Comparison of ENCODE assay signal across 33 cellular contexts in genomic region chr19:39993605-39994004, GRCh38. TPM values are rescaled to one million over a fixed set of nuclear protein-coding genes. Genes with fewer than 3 reads are reported as not detected.
DNase-seq lines count a peak whose midpoint lies in the region; ATAC-seq, FAIRE-seq and TF ChIP-seq lines count a peak whose summit lies in the region.
"Had no signal": no experiment of that assay in that cellular context is flagged by ENCODE, and none has a peak within 500 bp of the region (broad histone marks: within the 10 kb centered on the region; RNA-seq: fewer than 3 reads in every experiment).

No MANE protein-coding gene starts in this region.

- TF ChIP-seq POLR2A in A549 (IDR thresholded peaks at IDR 0.05; ENCODE audit: low read length) (no peak), K562 (conservative IDR thresholded peaks at IDR 0.05) (no peak)

- CTCF ChIA-PET in A549 (lab: Yijun Ruan, JAX): interaction anchor here (0.5 to 1.7 kb wide), 4 partner anchors 23 to 201 kb away, joined by 3 to 10 read pairs (median 4); partner anchors contain the start of gene PSMC4
- CTCF ChIA-PET in HEK293 (lab: Yijun Ruan, JAX): interaction anchor here (0.8 kb wide), 1 partner anchor 151 kb away, joined by 5 read pairs; no protein-coding TSS in a partner anchor
- CTCF ChIA-PET in K562 (lab: Yijun Ruan, JAX; ENCODE audit: low intra/inter-chr PET ratio): no interaction called here

- H4K20me1 ChIP-seq in K562 (replicated peaks; ENCODE audit: control insufficient read depth, insufficient read depth, low read length): no peaks in the 10 kb centered on the region

- no TSS peak for BruUV-seq in K562 (replicated peaks; lab: Mats Ljungman, UMichigan)

- WGBS in A549 (ENCODE audit: missing lambda C conversion rate): 91% methylated on average over 1 of the region's 1 CpG
- WGBS in K562 (ENCODE audit: insufficient coverage, low coverage, missing lambda C conversion rate): 79% methylated on average over 1 of the region's 1 CpG

- no peak for TF ChIP-seq CTCF in A549 (IDR thresholded peaks at IDR 0.05)
- TF ChIP-seq CTCF in HEK293 (tag by site-specific recombination; IDR thresholded peaks at IDR 0.05): no peak
- TF ChIP-seq CTCF in K562 (IDR thresholded peaks at IDR 0.05 in 2 of 3, conservative IDR thresholded peaks at IDR 0.05 in 1 of 3; ENCODE audit: insufficient read depth in 2 of 3, low read depth in 1 of 3, low read length in 3 of 3): no peak

- POLR2A ChIA-PET in A549 (lab: Yijun Ruan, JAX): no interaction called here
- POLR2A ChIA-PET in HEK293 (lab: Yijun Ruan, JAX): interaction anchor here (1.0 kb wide), 1 partner anchor 23 kb away, joined by 3 read pairs; no protein-coding TSS in a partner anchor
- POLR2A ChIA-PET in K562 (lab: Yijun Ruan, JAX): interaction anchor here (0.7 kb wide), 1 partner anchor 709 kb away, joined by 3 read pairs; no protein-coding TSS in a partner anchor

- FAIRE-seq in A549 (lab: Jason Lieb, UNC): peak; percentile 51
- FAIRE-seq in K562 (lab: Jason Lieb, UNC): no peak
- FAIRE-seq: A204.1, D721Med had no signal

- H3K4me1 ChIP-seq in A549 (peaks cover 11% of the 10 kb centered on the region; the same call in 2 of the 3 replicates), HEK293 (ENCODE audit: control insufficient read depth, insufficient read depth, low read length) (peaks cover 9% of the 10 kb centered on the region), K562 (replicated peaks in 1 of 2; ENCODE audit: control insufficient read depth in 2 of 2, insufficient read depth in 2 of 2, low read length in 2 of 2) (peaks cover 4 to 12% of the 10 kb centered on the region in 2 experiments; a peak in 3 of 5 replicates)
- H3K4me1 ChIP-seq: BE2C, Caco-2 had no signal

- H3K36me3 ChIP-seq in HEK293 (ENCODE audit: control insufficient read depth in 2 of 2, insufficient read depth in 1 of 2, low read length in 2 of 2): peaks cover 0 to 25% of the 10 kb centered on the region in 2 experiments; a peak in 2 of 3 replicates
- no peaks in the 10 kb centered on the region for H3K36me3 ChIP-seq in K562 (ENCODE audit: control insufficient read depth, insufficient read depth, low read length)
- H3K36me3 ChIP-seq: BE2C had no signal

- H3K4me3 ChIP-seq in A549 (no peak overlapping the region), HEK293 (ENCODE audit: low read depth, low read length) (no peak overlapping the region), K562 (no peak overlapping the region)
- H3K4me3 ChIP-seq: BLaER1 had no signal

- H3K9ac ChIP-seq in K562 (ENCODE audit: insufficient read depth in 1 of 2, low read depth in 2 of 2, low read length in 2 of 2): no peak overlapping the region
- H3K9ac ChIP-seq: BLaER1; BLaER1 treated with 17β-estradiol and CSF1 and Interleukin-3, amounts not matched to agents 10 nM and 100 nM had no signal

- intact Hi-C loops in K562 (cut with micrococcal nuclease): no loop called here

- H3K4me2 ChIP-seq in A549: no peak overlapping the region
- H3K4me2 ChIP-seq in K562 (ENCODE audit: insufficient read depth, low read length): no peak overlapping the region
- H3K4me2 ChIP-seq: BLaER1; BLaER1 treated with 17β-estradiol and CSF1 and Interleukin-3, amounts not matched to agents 10 nM and 100 nM had no signal

- peaks cover 38% of the 10 kb centered on the region for H3K9me3 ChIP-seq in A549
- peaks cover 8% of the 10 kb centered on the region; the same call in 1 of the 2 replicates for H3K9me3 ChIP-seq in HEK293 (ENCODE audit: control insufficient read depth, insufficient read depth, low read depth, low read length)
- H3K9me3 ChIP-seq in K562 (replicated peaks; ENCODE audit: control insufficient read depth, insufficient read depth, low read depth, low read length): peaks cover 2% of the 10 kb centered on the region
- H3K9me3 ChIP-seq: BE2C had no signal

- DNase-seq in A549 (ENCODE audit: low read depth in 1 of 2, low spot score in 1 of 2) (no peak), K562 (ENCODE audit: extremely low read depth in 1 of 4, low spot score in 3 of 4) (no peak), KBM-7 (no peak), DMS 273 (lab: John Stamatoyannopoulos, UW; ENCODE audit: unreplicated experiment) (no peak)
- DNase-seq: 8988T; ACHN; AML-193; BE2C; C1 segment of cervical spinal cord; Caco-2; Calu3; CD4-positive, alpha-beta memory T cell; CD4-positive, alpha-beta T cell; CD4-positive, CD25-positive, alpha-beta regulatory T cell; CD8-positive, alpha-beta memory T cell; CD8-positive, alpha-beta T cell; COR-L47; DMS 273 treated with DMSO at 0.1 percent for 48 hours; DMS153; DMS53; DMS79; DMS79 treated with DMSO at 0.1 percent for 48 hours; DND-41; EL had no signal

- H3K9me1 ChIP-seq in K562 (ENCODE audit: control insufficient read depth, insufficient read depth, low read length): no peaks in the 10 kb centered on the region

- ATAC-seq in A549 (no peak), K562 (no peak), GM21528 (IDR thresholded peaks at IDR 0.05; ENCODE audit: low FRiP score, unreplicated experiment) (no peak)
- ATAC-seq: CD8-positive, alpha-beta T cell had no signal

- peaks cover 28% of the 10 kb centered on the region for H3K79me2 ChIP-seq in K562 (ENCODE audit: control insufficient read depth, insufficient read depth, low read length)

- no peaks in the 10 kb centered on the region for H3K27me3 ChIP-seq in K562 (ENCODE audit: control insufficient read depth in 2 of 2, insufficient read depth in 2 of 2, low read length in 2 of 2)
- H3K27me3 ChIP-seq: BE2C; BLaER1; BLaER1 treated with 17β-estradiol and CSF1 and Interleukin-3, amounts not matched to agents 10 nM and 100 nM had no signal

- H2AFZ ChIP-seq in K562 (ENCODE audit: low read depth, low read length): no peak overlapping the region

- in situ Hi-C loops in K562 (cut with MboI) (no loop called here), KBM-7 (cut with MboI; ENCODE audit: low pct_unique_long_range_greater_than_20kb, low sequenced_read_pairs) (no loop called here)

- TF ChIP-seq RAD21 in A549 (conservative IDR thresholded peaks at IDR 0.05 in 1 of 2, IDR thresholded peaks at IDR 0.05 in 1 of 2): no peak
- TF ChIP-seq RAD21 in K562 (CRISPR knock-in tag; conservative IDR thresholded peaks at IDR 0.05 in 1 of 2, IDR thresholded peaks at IDR 0.05 in 1 of 2): no peak

- H3K27ac ChIP-seq in A549 (no peak overlapping the region), HEK293 (ENCODE audit: extremely low read depth, low read depth, low read length) (no peak overlapping the region), K562 (ENCODE audit: extremely low read depth, low read depth, low read length) (no peak overlapping the region)
- H3K27ac ChIP-seq: 22Rv1; BLaER1; BLaER1 treated with 17β-estradiol and CSF1 and Interleukin-3, amounts not matched to agents 10 nM and 100 nM; C4-2B had no signal

- TF ChIP-seq EP300 in A549 (IDR thresholded peaks at IDR 0.05) (no peak), K562 (IDR thresholded peaks at IDR 0.05; ENCODE audit: low read length) (no peak)

RNA-seq across cellular contexts. Expression of gene ZNF546, which starts 3.3 kb away (rescaled TPM):
- polyA plus RNA-seq in A549 (2011; rRNA removed) (6.0 and 6.4 TPM in 2 replicates), A549 (2017; fragmentation: RNase III; extraction: RNeasy Plus Mini Kit Qiagen cat#74134 plus additional on column Dnase treatment) (3.1 to 3.8 TPM (median 3.7 TPM) in 3 replicates), K562 (2011; rRNA removed) (2.7 and 3.0 TPM in 2 replicates), K562 (2014; fragmentation: Illumina TruSeq; extraction: Trizol) (1.4 and 2.2 TPM in 2 replicates), K562 (2014; fragmentation: Nextera tagmentation; extraction: Ambion mirVana) (1 to 10 TPM; 1.7 to 2.2 TPM), K562 (2014; rRNA removed) (0.73 and 2.4 TPM in 2 replicates)
- 0.78 and 0.95 TPM in 2 replicates for polyA plus RNA-seq in A549 (2012; cell fraction: cytosol; rRNA removed)
- polyA plus RNA-seq in A549 (2012; cell fraction: nucleus; rRNA removed): 0.93 and 0.97 TPM in 2 replicates
- polyA minus RNA-seq in A549 (2011; rRNA and poly(A)+ RNA removed): 8.5 and 13.3 TPM in 2 replicates
- 9.2 and 22.4 TPM in 2 replicates for total RNA-seq in K562 (2011; cell fraction: chromatin; rRNA removed; ENCODE audit: low replicate concordance)
- total RNA-seq in K562 (2011; cell fraction: nucleolus; rRNA removed): 2.3 and 9.7 TPM in 2 replicates
- 8.6 and 9.7 TPM in 2 replicates for total RNA-seq in K562 (2011; cell fraction: nucleoplasm; rRNA removed)
- total RNA-seq in K562 (2014; rRNA removed) (1.1 and 2.2 TPM in 2 replicates), K562 (2014; rRNA removed; fragmentation: Illumina TruSeq; extraction: Trizol) (5.1 and 5.3 TPM in 2 replicates), K562 (2015; rRNA removed; fragmentation: Illumina TruSeq; extraction: Trizol) (3.0 and 4.3 TPM in 2 replicates), K562 (2021) (3.5 and 3.6 TPM in 2 replicates)
- polyA plus RNA-seq in K562 (2011; cell fraction: cytosol; rRNA removed): 0.74 and 0.91 TPM in 2 replicates
- polyA plus RNA-seq in K562 (2011; cell fraction: nucleus; rRNA removed): 2.4 and 2.9 TPM in 2 replicates
- polyA plus RNA-seq in K562 (2012): 1.4 and 1.6 TPM in 2 replicates
- polyA minus RNA-seq in K562 (2011; rRNA and poly(A)+ RNA removed): 8.3 and 15.2 TPM in 2 replicates
- 3.0 and 3.1 TPM in 2 replicates for polyA minus RNA-seq in K562 (2011; cell fraction: cytosol; rRNA and poly(A)+ RNA removed)
- polyA minus RNA-seq in K562 (2011; cell fraction: nucleus; rRNA and poly(A)+ RNA removed): 5.8 and 11.4 TPM in 2 replicates

RNA-seq across cellular contexts. Expression of gene PSMC4, which starts 22.6 kb away (rescaled TPM):
- polyA plus RNA-seq in A549 (2011; rRNA removed): 192 and 208 TPM in 2 replicates
- polyA plus RNA-seq in A549 (2012; cell fraction: cytosol; rRNA removed): 371 and 460 TPM in 2 replicates
- polyA plus RNA-seq in A549 (2012; cell fraction: nucleus; rRNA removed): 457 and 591 TPM in 2 replicates
- 276 to 295 TPM (median 284 TPM) in 3 replicates for polyA plus RNA-seq in A549 (2017; fragmentation: RNase III; extraction: RNeasy Plus Mini Kit Qiagen cat#74134 plus additional on column Dnase treatment)
- polyA minus RNA-seq in A549 (2011; rRNA and poly(A)+ RNA removed): 147 and 219 TPM in 2 replicates
- 46.0 and 82.3 TPM in 2 replicates for total RNA-seq in K562 (2011; cell fraction: chromatin; rRNA removed; ENCODE audit: low replicate concordance)
- total RNA-seq in K562 (2011; cell fraction: nucleolus; rRNA removed): 49.2 and 65.9 TPM in 2 replicates
- 40.1 and 50.1 TPM in 2 replicates for total RNA-seq in K562 (2011; cell fraction: nucleoplasm; rRNA removed)
- total RNA-seq in K562 (2014; rRNA removed): 142 and 187 TPM in 2 replicates
- total RNA-seq in K562 (2014; rRNA removed; fragmentation: Illumina TruSeq; extraction: Trizol): 104 and 115 TPM in 2 replicates
- 139 and 143 TPM in 2 replicates for total RNA-seq in K562 (2015; rRNA removed; fragmentation: Illumina TruSeq; extraction: Trizol)
- total RNA-seq in K562 (2021): 146 and 150 TPM in 2 replicates
- polyA plus RNA-seq in K562 (2011; rRNA removed): 45.9 and 69.6 TPM in 2 replicates
- 53.9 and 128 TPM in 2 replicates for polyA plus RNA-seq in K562 (2011; cell fraction: cytosol; rRNA removed)
- 93.8 and 118 TPM in 2 replicates for polyA plus RNA-seq in K562 (2011; cell fraction: nucleus; rRNA removed)
- polyA plus RNA-seq in K562 (2012): 138 and 171 TPM in 2 replicates
- 171 and 192 TPM in 2 replicates for polyA plus RNA-seq in K562 (2014; fragmentation: Illumina TruSeq; extraction: Trizol)
- polyA plus RNA-seq in K562 (2014; fragmentation: Nextera tagmentation; extraction: Ambion mirVana): 100 to 1,000 TPM; 380 to 475 TPM
- 97.0 and 102 TPM in 2 replicates for polyA plus RNA-seq in K562 (2014; rRNA removed)
- 26.7 and 28.2 TPM in 2 replicates for polyA minus RNA-seq in K562 (2011; rRNA and poly(A)+ RNA removed)
- polyA minus RNA-seq in K562 (2011; cell fraction: cytosol; rRNA and poly(A)+ RNA removed): 57.7 and 66.1 TPM in 2 replicates
- 21.8 and 31.1 TPM in 2 replicates for polyA minus RNA-seq in K562 (2011; cell fraction: nucleus; rRNA and poly(A)+ RNA removed)

RNA-seq across cellular contexts. Expression of gene FCGBP, which starts 59.2 kb away (rescaled TPM):
- polyA plus RNA-seq in A549 (2011; rRNA removed) (1.4 and 2.8 TPM in 2 replicates), A549 (2017; fragmentation: RNase III; extraction: RNeasy Plus Mini Kit Qiagen cat#74134 plus additional on column Dnase treatment) (0.61 to 0.74 TPM (median 0.62 TPM) in 3 replicates), K562 (2011; rRNA removed) (0.04 and 0.13 TPM in 2 replicates), K562 (2014; fragmentation: Illumina TruSeq; extraction: Trizol) (0.01 TPM in 2 replicates), K562 (2014; fragmentation: Nextera tagmentation; extraction: Ambion mirVana) (not detected), K562 (2014; rRNA removed) (0.03 TPM in 1 of 2 replicates, not detected in the other)
- polyA plus RNA-seq in A549 (2012; cell fraction: cytosol; rRNA removed): 0.66 and 0.70 TPM in 2 replicates
- 3.4 and 4.9 TPM in 2 replicates for polyA plus RNA-seq in A549 (2012; cell fraction: nucleus; rRNA removed)
- polyA minus RNA-seq in A549 (2011; rRNA and poly(A)+ RNA removed): 12.8 and 17.6 TPM in 2 replicates
- 0.79 and 0.83 TPM in 2 replicates for total RNA-seq in K562 (2011; cell fraction: chromatin; rRNA removed; ENCODE audit: low replicate concordance)
- total RNA-seq in K562 (2011; cell fraction: nucleolus; rRNA removed): 0.39 and 0.83 TPM in 2 replicates
- 0.15 and 0.22 TPM in 2 replicates for total RNA-seq in K562 (2011; cell fraction: nucleoplasm; rRNA removed)
- total RNA-seq in K562 (2014; rRNA removed) (0.04 and 0.05 TPM in 2 replicates), K562 (2014; rRNA removed; fragmentation: Illumina TruSeq; extraction: Trizol) (not detected in 2 replicates), K562 (2015; rRNA removed; fragmentation: Illumina TruSeq; extraction: Trizol) (0.19 and 0.25 TPM in 2 replicates), K562 (2021) (1.5 and 1.9 TPM in 2 replicates)
- 0.15 and 0.27 TPM in 2 replicates for polyA plus RNA-seq in K562 (2011; cell fraction: cytosol; rRNA removed)
- 0.17 and 0.73 TPM in 2 replicates for polyA plus RNA-seq in K562 (2011; cell fraction: nucleus; rRNA removed)
- polyA plus RNA-seq in K562 (2012): 0.12 and 0.18 TPM in 2 replicates
- polyA minus RNA-seq in K562 (2011; rRNA and poly(A)+ RNA removed): 0.18 TPM in 1 of 2 replicates, not detected in the other
- 0.10 TPM in 1 of 2 replicates, not detected in the other for polyA minus RNA-seq in K562 (2011; cell fraction: cytosol; rRNA and poly(A)+ RNA removed)
- polyA minus RNA-seq in K562 (2011; cell fraction: nucleus; rRNA and poly(A)+ RNA removed): 0.33 and 0.67 TPM in 2 replicates
- total RNA-seq: A172 had no signal
